In genomic region chr1:56728964-56729363, GRCh38 we compare ENCODE assay signal across 24 cellular contexts.
"Had no signal": no experiment of that assay in that cellular context is flagged by ENCODE, and none has a peak within 500 bp of the region (broad histone marks: within the 10 kb centered on the region; RNA-seq: fewer than 3 reads in every experiment).

No MANE protein-coding gene starts in this region.

- H3K27ac ChIP-seq: colonic mucosa, epithelial cell of prostate, esophagus squamous epithelium, gastrocnemius medialis, heart right ventricle, left lung, lower lobe of right lung had no signal

- H3K4me3 ChIP-seq: colonic mucosa, esophagus squamous epithelium, gastrocnemius medialis, heart right ventricle, left lung, lower lobe of right lung, mucosa of descending colon had no signal

- FAIRE-seq: keratinocyte had no signal

- H3K36me3 ChIP-seq: colonic mucosa, esophagus squamous epithelium, gastrocnemius medialis, left lung, lower lobe of right lung had no signal

- H3K9me3 ChIP-seq: colonic mucosa, esophagus squamous epithelium, gastrocnemius medialis, heart right ventricle, left lung, lower lobe of right lung, mucosa of descending colon had no signal

- DNase-seq: colonic mucosa; cortex of kidney; effector CD8-positive, alpha-beta T cell; effector memory CD8-positive, alpha-beta T cell; endodermal cell; erythroblast; esophagus squamous epithelium; foreskin fibroblast; foreskin melanocyte; gastrocnemius medialis; glutamatergic neuron; head of caudate nucleus; heart right ventricle; hippocampal formation; left cardiac atrium; left lung; left ventricle myocardium superior; lower lobe of right lung; mesenchymal stem cell; mucosa of descending colon; naive thymus-derived CD4-positive, alpha-beta T cell had no signal

- ATAC-seq: effector memory CD8-positive, alpha-beta T cell; esophagus mucosa; gastrocnemius medialis; heart right ventricle; left cardiac atrium; left lung; left ventricle myocardium superior; lower lobe of right lung; mucosa of descending colon; naive thymus-derived CD4-positive, alpha-beta T cell had no signal

- H3K27me3 ChIP-seq: colonic mucosa, heart right ventricle had no signal

- H3K4me1 ChIP-seq: colonic mucosa, esophagus squamous epithelium, gastrocnemius medialis, heart right ventricle, left lung, lower lobe of right lung had no signal
